28 cellular contexts compared by ENCODE assay signal in genomic region chr9:81455826-81456225, GRCh38.
DNase-seq lines count a peak whose midpoint lies in the region; ATAC-seq, FAIRE-seq and TF ChIP-seq lines count a peak whose summit lies in the region.
"Had no signal": no experiment of that assay in that cellular context is flagged by ENCODE, and none has a peak within 500 bp of the region (broad histone marks: within the 10 kb centered on the region; RNA-seq: fewer than 3 reads in every experiment).

No MANE protein-coding gene starts in this region.

- no peak for FAIRE-seq in RCC 7860 (lab: Jason Lieb, UNC)
- FAIRE-seq: A204.1, H1 had no signal

- no peak overlapping the region for H3K4me3 ChIP-seq in naive thymus-derived CD4-positive, alpha-beta T cell (ENCODE audit: low read length)
- H3K4me3 ChIP-seq: colonic mucosa, lung, skin epidermis, upper lobe of right lung had no signal

- TF ChIP-seq CTCF in omental fat pad (IDR thresholded peaks at IDR 0.05): no peak

- no peaks in the 10 kb centered on the region for H3K4me1 ChIP-seq in naive thymus-derived CD4-positive, alpha-beta T cell (ENCODE audit: control insufficient read depth in 2 of 2, insufficient read depth in 2 of 2, low read length in 2 of 2)
- H3K4me1 ChIP-seq: colonic mucosa, upper lobe of right lung had no signal

- peaks cover 0 to 9% (median 0%) of the 10 kb centered on the region in 11 donors for H3K9me3 Mint-ChIP-seq in naive thymus-derived CD4-positive, alpha-beta T cell
- H3K9me3 Mint-ChIP-seq: natural killer cell; stimulated activated naive B cell treated with anti-CD40 and anti-IgM and Interleukin-4, amounts not matched to agents 10 μg/mL and 1 μg/mL and 100 μg/mL, for 72 hours had no signal

- DNase-seq in NCI-H526 (lab: John Stamatoyannopoulos, UW) (peak; percentile 22 to 26), NCI-H526 treated with DMSO at 0.1 percent for 48 hours (lab: John Stamatoyannopoulos, UW) (no peak), NCI-H2171 (lab: John Stamatoyannopoulos, UW) (peak; percentile 22), astrocyte of the hippocampus (ENCODE audit: low read depth, low spot score) (peak; percentile 56), omental fat pad (ENCODE audit: low spot score) (no peak), posterior vena cava (ENCODE audit: low spot score) (no peak), RCC 7860 (ENCODE audit: low spot score) (no peak)
- DNase-seq in naive thymus-derived CD4-positive, alpha-beta T cell: no peak
- DNase-seq: activated CD4-positive, alpha-beta T cell treated with anti-CD3 and anti-CD28 coated beads for 4 hours; activated CD8-positive, alpha-beta T cell treated with anti-CD3 and anti-CD28 coated beads, Interleukin-2, amount 10 ng/mL, durations not matched to agents 7 days and 5 days; activated naive CD4-positive, alpha-beta T cell treated with anti-CD3 and anti-CD28 coated beads, Interleukin-2, amount 50 U/mL, for 16 hours; Calu3; CD4-positive, CD25-positive, alpha-beta regulatory T cell; colonic mucosa; effector CD4-positive, alpha-beta T cell; KBM-7; left cardiac atrium; natural killer cell; nucleus accumbens; stimulated activated naive B cell treated with anti-CD40 and anti-IgM and Interleukin-4, amounts not matched to agents 10 μg/mL and 1 μg/mL and 100 μg/mL, for 72 hours; substantia nigra; T-helper 9 cell; upper lobe of right lung had no signal

- peaks cover 0 to 9% (median 0%) of the 10 kb centered on the region in 5 donors for H3K27me3 Mint-ChIP-seq in naive thymus-derived CD4-positive, alpha-beta T cell
- H3K27me3 Mint-ChIP-seq: CD4-positive, CD25-positive, alpha-beta regulatory T cell had no signal

- POLR2A ChIA-PET in naive thymus-derived CD4-positive, alpha-beta T cell (lab: Charles Lee): no interaction called here

- H3K27me3 ChIP-seq in naive thymus-derived CD4-positive, alpha-beta T cell (ENCODE audit: control insufficient read depth in 2 of 2, insufficient read depth in 2 of 2, low read length in 2 of 2): no peaks in the 10 kb centered on the region
- H3K27me3 ChIP-seq: colonic mucosa, upper lobe of right lung had no signal

- no peak overlapping the region for H3K27ac ChIP-seq in naive thymus-derived CD4-positive, alpha-beta T cell (ENCODE audit: low read depth, low read length)
- H3K27ac ChIP-seq: colonic mucosa, skin epidermis, upper lobe of right lung had no signal

- no peak overlapping the region for H3K27ac Mint-ChIP-seq in naive thymus-derived CD4-positive, alpha-beta T cell
- H3K27ac Mint-ChIP-seq: activated CD8-positive, alpha-beta T cell treated with anti-CD3 and anti-CD28 coated beads, Interleukin-2, amount 10 ng/mL, durations not matched to agents 7 days and 5 days; activated T-helper 2 cell treated with anti-CD3 and anti-CD28 coated beads, Interferon-gamma antibody, Interleukin-2, Interleukin-4, amounts not matched to agents 10 μg/mL and 5 μg/mL and 100 μg/mL, durations not matched to agents 14 hours and 24 hours and 36 hours; CD4-positive, CD25-positive, alpha-beta regulatory T cell; natural killer cell; stimulated activated naive B cell treated with anti-CD40 and anti-IgM and Interleukin-4, amounts not matched to agents 10 μg/mL and 1 μg/mL and 100 μg/mL, for 72 hours had no signal

- H3K4me3 Mint-ChIP-seq in naive thymus-derived CD4-positive, alpha-beta T cell: no peak overlapping the region
- H3K4me3 Mint-ChIP-seq: activated CD8-positive, alpha-beta T cell treated with anti-CD3 and anti-CD28 coated beads, Interleukin-2, amount 10 ng/mL, durations not matched to agents 7 days and 5 days; CD4-positive, CD25-positive, alpha-beta regulatory T cell; natural killer cell; stimulated activated naive B cell treated with anti-CD40 and anti-IgM and Interleukin-4, amounts not matched to agents 10 μg/mL and 1 μg/mL and 100 μg/mL, for 72 hours had no signal

- no peak for ATAC-seq in omental fat pad (ENCODE audit: low FRiP score)
- ATAC-seq in naive thymus-derived CD4-positive, alpha-beta T cell: no peak
- ATAC-seq: activated CD8-positive, alpha-beta T cell treated with anti-CD3 and anti-CD28 coated beads, Interleukin-2, amount 10 ng/mL, durations not matched to agents 7 days and 5 days; left cardiac atrium; natural killer cell; stimulated activated naive B cell treated with anti-CD40 and anti-IgM and Interleukin-4, amounts not matched to agents 10 μg/mL and 1 μg/mL and 100 μg/mL, for 72 hours; upper lobe of right lung had no signal

- CTCF ChIA-PET in naive thymus-derived CD4-positive, alpha-beta T cell (lab: Charles Lee): no interaction called here

- no peaks in the 10 kb centered on the region for H3K36me3 ChIP-seq in naive thymus-derived CD4-positive, alpha-beta T cell (ENCODE audit: control insufficient read depth in 2 of 3, insufficient read depth in 3 of 3, low read length in 3 of 3)
- H3K36me3 ChIP-seq: colonic mucosa, upper lobe of right lung had no signal

- H3K4me1 Mint-ChIP-seq in naive thymus-derived CD4-positive, alpha-beta T cell: no peaks in the 10 kb centered on the region
- H3K4me1 Mint-ChIP-seq: CD4-positive, CD25-positive, alpha-beta regulatory T cell; natural killer cell; stimulated activated naive B cell treated with anti-CD40 and anti-IgM and Interleukin-4, amounts not matched to agents 10 μg/mL and 1 μg/mL and 100 μg/mL, for 72 hours had no signal

- intact Hi-C loops in posterior vena cava (cut with DNase I): no loop called here
- intact Hi-C loops in naive thymus-derived CD4-positive, alpha-beta T cell (cut with micrococcal nuclease): no loop called here

- peaks cover 0 to 4% (median 0%) of the 10 kb centered on the region in 5 donors for H3K36me3 Mint-ChIP-seq in naive thymus-derived CD4-positive, alpha-beta T cell
- H3K36me3 Mint-ChIP-seq: CD4-positive, CD25-positive, alpha-beta regulatory T cell; natural killer cell; stimulated activated naive B cell treated with anti-CD40 and anti-IgM and Interleukin-4, amounts not matched to agents 10 μg/mL and 1 μg/mL and 100 μg/mL, for 72 hours had no signal

- no peaks in the 10 kb centered on the region for H3K9me3 ChIP-seq in naive thymus-derived CD4-positive, alpha-beta T cell (ENCODE audit: control insufficient read depth in 2 of 3, low read length in 3 of 3)
- H3K9me3 ChIP-seq: colonic mucosa, upper lobe of right lung had no signal

Comparison
In these comparisons a context has a peak if more than half of its experiments do, and no peak if none do; other contexts are left out.
1. DNase-seq: peak in NCI-H526 (2 of 2), NCI-H2171 (single experiment) and astrocyte of the hippocampus (single experiment); none in NCI-H526 treated with DMSO at 0.1 percent for 48 hours (single experiment), omental fat pad (single experiment), posterior vena cava (single experiment), RCC 7860 (single experiment) and naive thymus-derived CD4-positive, alpha-beta T cell (0 of 9).